In genomic region chr4:163755013-163755412, GRCh38 we compare ENCODE assay signal across 8 cellular contexts.
DNase-seq lines count a peak whose midpoint lies in the region; ATAC-seq, FAIRE-seq and TF ChIP-seq lines count a peak whose summit lies in the region.

No MANE protein-coding gene starts in this region.

- no peak overlapping the region for H3K27ac Mint-ChIP-seq in CD8-positive, alpha-beta T cell

- FAIRE-seq in bronchial epithelial cell (lab: Jason Lieb, UNC) = no peak

- no peak for TF ChIP-seq POLR2A in lower leg skin (IDR thresholded peaks at IDR 0.05)

- no peaks in the 10 kb centered on the region for H3K9me3 Mint-ChIP-seq in CD8-positive, alpha-beta T cell

- H3K9me3 ChIP-seq in CD8-positive, alpha-beta T cell (ENCODE audit: low read length) = no peaks in the 10 kb centered on the region
- no peaks in the 10 kb centered on the region for H3K9me3 ChIP-seq in effector memory CD4-positive, alpha-beta T cell (ENCODE audit: control insufficient read depth, low read length)

- no peak overlapping the region for H3K27ac ChIP-seq in CD8-positive, alpha-beta T cell (ENCODE audit: low read depth, low read length)
- H3K27ac ChIP-seq in effector memory CD4-positive, alpha-beta T cell (ENCODE audit: insufficient read depth, low read length, poor library complexity, severe bottlenecking) = no peak overlapping the region

- intact Hi-C loops in CD8-positive, alpha-beta T cell (cut with DNase I, micrococcal nuclease) = loop anchor here (1.0 to 10.0 kb wide), 3 partner anchors 200 to 270 kb away; no protein-coding TSS in a partner anchor
- intact Hi-C loops in lower leg skin (cut with DNase I; ENCODE audit: low total_unique reads) = no loop called here

- no peaks in the 10 kb centered on the region for H3K36me3 ChIP-seq in bronchial epithelial cell (ENCODE audit: control insufficient read depth, insufficient read depth, low read length)
- H3K36me3 ChIP-seq in CD8-positive, alpha-beta T cell (ENCODE audit: insufficient read depth, low read length) = no peaks in the 10 kb centered on the region
- no peaks in the 10 kb centered on the region for H3K36me3 ChIP-seq in effector memory CD4-positive, alpha-beta T cell (ENCODE audit: control insufficient read depth, insufficient read depth, low read length)

- POLR2A ChIA-PET in GM10248 (lab: Yijun Ruan, JAX) = no interaction called here
- POLR2A ChIA-PET in CD8-positive, alpha-beta T cell (lab: Charles Lee) = no interaction called here

- peak; percentile 61 for ATAC-seq in GM21576 (IDR thresholded peaks at IDR 0.05; ENCODE audit: unreplicated experiment)
- ATAC-seq in CD8-positive, alpha-beta T cell = no peak

- H3K4me1 ChIP-seq in CD8-positive, alpha-beta T cell (ENCODE audit: insufficient read depth, low read length) = no peaks in the 10 kb centered on the region
- H3K4me1 ChIP-seq in effector memory CD4-positive, alpha-beta T cell (ENCODE audit: control insufficient read depth, insufficient read depth, low read length, poor library complexity, severe bottlenecking) = no peaks in the 10 kb centered on the region

- DNase-seq in GM10248 (ENCODE audit: extremely low spot score) (peak; percentile 15), bronchial epithelial cell (ENCODE audit: low read depth) (peak; percentile 38), NCI-H2196 (lab: John Stamatoyannopoulos, UW; ENCODE audit: unreplicated experiment) (no peak), lower leg skin (ENCODE audit: low spot score in 2 of 2) (no peak)
- DNase-seq in Jurkat, Clone E6-1 (ENCODE audit: low read depth, low spot score) = peak; percentile 20
- DNase-seq in CD8-positive, alpha-beta T cell = no peak
- no peak for DNase-seq in effector memory CD4-positive, alpha-beta T cell

- no peaks in the 10 kb centered on the region for H3K36me3 Mint-ChIP-seq in CD8-positive, alpha-beta T cell

- H3K27me3 ChIP-seq in bronchial epithelial cell (ENCODE audit: control insufficient read depth, insufficient read depth, low read length) = no peaks in the 10 kb centered on the region
- H3K27me3 ChIP-seq in CD8-positive, alpha-beta T cell (ENCODE audit: insufficient read depth, low read length) = no peaks in the 10 kb centered on the region
- H3K27me3 ChIP-seq in effector memory CD4-positive, alpha-beta T cell (replicated peaks; ENCODE audit: control insufficient read depth, insufficient read depth, low read length, poor library complexity, severe bottlenecking) = no peaks in the 10 kb centered on the region

- no peaks in the 10 kb centered on the region for H3K4me1 Mint-ChIP-seq in CD8-positive, alpha-beta T cell (ENCODE audit: low read depth)

- H3K4me3 Mint-ChIP-seq in CD8-positive, alpha-beta T cell = no peak overlapping the region

- no peaks in the 10 kb centered on the region for H3K27me3 Mint-ChIP-seq in CD8-positive, alpha-beta T cell (ENCODE audit: low read depth)

- 37 to 46% methylated on average over 3 of the region's 3 CpGs for WGBS in lower leg skin, 2 donors

- H3K4me3 ChIP-seq in Jurkat, Clone E6-1 (ENCODE audit: low read length) = no peak overlapping the region
- H3K4me3 ChIP-seq in bronchial epithelial cell (ENCODE audit: low read depth, low read length) = no peak overlapping the region
- H3K4me3 ChIP-seq in CD8-positive, alpha-beta T cell (ENCODE audit: low read depth, low read length) = no peak overlapping the region
- no peak overlapping the region for H3K4me3 ChIP-seq in effector memory CD4-positive, alpha-beta T cell (ENCODE audit: insufficient read depth, low read depth, low read length, poor library complexity, severe bottlenecking)
- H3K4me3 ChIP-seq in lower leg skin (ENCODE audit: low read depth, poor library complexity, severe bottlenecking) = no peak overlapping the region

- TF ChIP-seq CTCF in GM10248 (IDR thresholded peaks at IDR 0.05; ENCODE audit: control extremely low read depth, extremely low read depth, low read depth, missing control alignments) = peak; percentile 33
- peak; percentile 47 for TF ChIP-seq CTCF in bronchial epithelial cell (IDR thresholded peaks at IDR 0.05; ENCODE audit: insufficient read depth, low read length, severe bottlenecking)
- TF ChIP-seq CTCF in CD8-positive, alpha-beta T cell (IDR thresholded peaks at IDR 0.05) = no peak
- no peak for TF ChIP-seq CTCF in lower leg skin (IDR thresholded peaks at IDR 0.05)

- CTCF ChIA-PET in GM10248 (lab: Yijun Ruan, JAX) = interaction anchor here (0.6 to 11.5 kb wide), 11 partner anchors 9 to 258 kb away, joined by 3 to 158 read pairs (median 5); no protein-coding TSS in a partner anchor
- CTCF ChIA-PET in CD8-positive, alpha-beta T cell (lab: Charles Lee) = interaction anchor here (1.2 to 2.7 kb wide), 2 partner anchors 201 to 204 kb away, joined by 4 to 9 read pairs; no protein-coding TSS in a partner anchor

Comparison
In these comparisons a context has a peak if more than half of its experiments do, and no peak if none do; other contexts are left out.
1. DNase-seq: peak in GM10248 (single experiment), Jurkat, Clone E6-1 (single experiment) and bronchial epithelial cell (single experiment); none in NCI-H2196 (single experiment), CD8-positive, alpha-beta T cell (0 of 7), effector memory CD4-positive, alpha-beta T cell (0 of 3) and lower leg skin (0 of 2).
2. CTCF ChIP-seq: peak in GM10248 (single experiment) and bronchial epithelial cell (single experiment); none in CD8-positive, alpha-beta T cell (single experiment) and lower leg skin (0 of 3).